In genomic region chr7:44038961-44039558, GRCh38 we compare ENCODE assay signal across 8 cellular contexts. TPM values are rescaled to one million over a fixed set of nuclear protein-coding genes. Genes with fewer than 3 reads are reported as not detected.
DNase-seq lines count a peak whose midpoint lies in the region; ATAC-seq and TF ChIP-seq lines count a peak whose summit lies in the region.
"Not testable (repeated sequence)": the region's sequence is repeated elsewhere in the genome, so short reads cannot be mapped to it uniquely, and the experiment has no call there.

No MANE protein-coding gene starts in this region.

- TF ChIP-seq CTCF in Panc1 (IDR thresholded peaks at IDR 0.05) = not testable (repeated sequence)

- peak; percentile 68 for ATAC-seq in GM21529 (IDR thresholded peaks at IDR 0.05; ENCODE audit: unreplicated experiment)
- peak; percentile 74 for ATAC-seq in Panc1

- H3K9me3 ChIP-seq in Panc1 (ENCODE audit: control insufficient read depth, insufficient read depth, low read depth, low read length) = not testable (repeated sequence)

- peak overlapping the region; percentile 19 to 37 for H3K4me3 ChIP-seq in Panc1 (ENCODE audit: low read depth in 2 of 2, low read length in 2 of 2)

- not testable (repeated sequence) for H3K36me3 ChIP-seq in Panc1 (ENCODE audit: control insufficient read depth, insufficient read depth, low read length)

- not testable (repeated sequence) for H3K27ac ChIP-seq in Panc1 (ENCODE audit: low read length); epithelial cell of prostate

- POLR2A ChIA-PET in Panc1 (lab: Charles Lee) = not testable (repeated sequence)

- not testable (repeated sequence) for BruUV-seq in Panc1 (replicated peaks; lab: Mats Ljungman, UMichigan)

- peak; percentile 90 for DNase-seq in COR-L47 (lab: John Stamatoyannopoulos, UW)
- peak; percentile 84 for DNase-seq in HuH-7.5 (ENCODE audit: low spot score)
- DNase-seq in Panc1 (ENCODE audit: low read depth, low spot score) = peak; percentile 12
- DNase-seq in activated T-cell treated with anti-CD3 and anti-CD28 coated beads, Interleukin-2, amount 50 U/mL, for 48 hours = peak; percentile 92
- DNase-seq in epithelial cell of prostate (ENCODE audit: low read depth, low spot score) = peak; percentile 29
- DNase-seq in midbrain (lab: John Stamatoyannopoulos, UW) = peak; percentile 79
- DNase-seq in stimulated activated CD8-positive, alpha-beta memory T cell treated with anti-CD3 and anti-CD28 coated beads, Interleukin-15, amount 100 ng/mL, for 48 hours (ENCODE audit: low read depth in 2 of 2) = peak; percentile 67 to 75

- in situ Hi-C loops in Panc1 (cut with HindIII; ENCODE audit: low pct_unique_long_range_greater_than_20kb, low sequenced_read_pairs) = not testable (repeated sequence)

- H3K27me3 ChIP-seq in Panc1 (ENCODE audit: control insufficient read depth, insufficient read depth, low read length) = not testable (repeated sequence)

- intact Hi-C loops in Panc1 (cut with micrococcal nuclease; ENCODE audit: unreplicated experiment) = not testable (repeated sequence)

- CTCF ChIA-PET in Panc1 (lab: Charles Lee) = interaction anchor here (0.6 kb wide), 1 partner anchor 33 kb away, joined by 7 read pairs; no protein-coding TSS in a partner anchor

- not testable (repeated sequence) for H3K4me1 ChIP-seq in Panc1 (ENCODE audit: control insufficient read depth, insufficient read depth, low read length)

RNA-seq across cellular contexts. Expression of gene DBNL, which starts 5.4 kb away (rescaled TPM):
- total RNA-seq in Panc1 (2021; ENCODE audit: unreplicated experiment) = 111 TPM
- 215 TPM for polyA plus RNA-seq in Panc1 (2012; ENCODE audit: insufficient read length)

RNA-seq across cellular contexts. Expression of gene PGAM2, which starts 26.3 kb away (rescaled TPM):
- total RNA-seq in Panc1 (2021; ENCODE audit: unreplicated experiment) = 1.3 TPM
- 0.99 TPM for polyA plus RNA-seq in Panc1 (2012; ENCODE audit: insufficient read length)

RNA-seq across cellular contexts. Expression of gene SPDYE1, which starts 41.4 kb away (rescaled TPM):
- not detected for total RNA-seq in Panc1 (2021; ENCODE audit: unreplicated experiment)
- polyA plus RNA-seq in Panc1 (2012; ENCODE audit: insufficient read length) = 0.19 TPM

RNA-seq across cellular contexts. Expression of gene POLM, which starts 43.3 kb away (rescaled TPM):
- total RNA-seq in Panc1 (2021; ENCODE audit: unreplicated experiment) = 36.9 TPM
- polyA plus RNA-seq in Panc1 (2012; ENCODE audit: insufficient read length) = 25.4 TPM

Comparison
In these comparisons a context has a peak if more than half of its experiments do, and no peak if none do; other contexts are left out.
1. DNase-seq: peak in every context shown above with its lines; median percentile 92 in activated T-cell treated with anti-CD3 and anti-CD28 coated beads, Interleukin-2, amount 50 U/mL, for 48 hours; 90 in COR-L47; 84 in HuH-7.5; 79 in midbrain; 71 in stimulated activated CD8-positive, alpha-beta memory T cell treated with anti-CD3 and anti-CD28 coated beads, Interleukin-15, amount 100 ng/mL, for 48 hours; 29 in epithelial cell of prostate; 12 in Panc1.